In genomic region chr7:12066004-12066403, GRCh38 we compare ENCODE assay signal across 1 cellular context.
TF ChIP-seq lines count a peak whose summit lies in the region.

No MANE protein-coding gene starts in this region.

TF ChIP-seq in SK-N-SH, 30 proteins besides CTCF, POLR2A, EP300 and RAD21:
- TF ChIP-seq IRF3 (IDR thresholded peaks at IDR 0.05; ENCODE audit: low read depth, low read length) (no peak), ELF1 (IDR thresholded peaks at IDR 0.05) (no peak), MAX (IDR thresholded peaks at IDR 0.05; ENCODE audit: low read depth) (no peak), RCOR1 (IDR thresholded peaks at IDR 0.05; ENCODE audit: low read length) (no peak), NFIC (IDR thresholded peaks at IDR 0.05; ENCODE audit: borderline replicate concordance) (no peak), ZBTB33 (IDR thresholded peaks at IDR 0.05; ENCODE audit: borderline replicate concordance, low read depth) (no peak), FOXM1 (IDR thresholded peaks at IDR 0.05; ENCODE audit: low read depth) (no peak), TCF12 (IDR thresholded peaks at IDR 0.05) (no peak), JUND (IDR thresholded peaks at IDR 0.05) (no peak), USF1 (IDR thresholded peaks at IDR 0.05; ENCODE audit: borderline replicate concordance, low read depth) (no peak), RFX5 (IDR thresholded peaks at IDR 0.05; ENCODE audit: low read length) (no peak), TEAD4 (IDR thresholded peaks at IDR 0.05; ENCODE audit: borderline replicate concordance, insufficient read depth) (no peak), USF2 (IDR thresholded peaks at IDR 0.05; ENCODE audit: borderline replicate concordance, low read depth, low read length) (no peak), EZH2phosphoT487 (IDR thresholded peaks at IDR 0.05; ENCODE audit: borderline replicate concordance, low read depth) (no peak), FOXJ3 (CRISPR knock-in tag; IDR thresholded peaks at IDR 0.05) (no peak), MXI1 (IDR thresholded peaks at IDR 0.05; ENCODE audit: low read depth, low read length) (no peak), GATA2 (CRISPR knock-in tag; IDR thresholded peaks at IDR 0.05) (no peak), CHD2 (IDR thresholded peaks at IDR 0.05; ENCODE audit: low read length, partially characterized antibody) (no peak), GABPA (IDR thresholded peaks at IDR 0.05; ENCODE audit: low read depth) (no peak), YY1 (IDR thresholded peaks at IDR 0.05; ENCODE audit: low read depth) (no peak)
